ENCODE assay signal across 8 cellular contexts in the genomic region with DNA sequence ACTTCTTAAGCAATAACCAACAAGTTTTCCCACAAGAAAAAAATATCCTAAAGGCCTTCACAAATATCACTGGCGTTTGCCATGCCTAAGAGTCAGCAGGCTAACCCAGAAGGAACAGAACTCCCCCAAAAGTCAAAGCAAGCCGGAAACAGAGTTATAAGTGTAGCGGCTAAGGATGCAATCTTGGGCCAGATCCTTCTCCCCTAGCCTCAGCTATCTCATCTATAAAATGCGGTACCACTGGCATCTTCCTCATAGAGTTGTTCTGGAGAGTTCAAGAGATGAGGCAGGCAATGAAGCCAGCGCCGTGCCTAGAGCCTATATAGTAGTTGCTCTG. TPM values are rescaled to one million over a fixed set of nuclear protein-coding genes. Genes with fewer than 3 reads are reported as not detected.
DNase-seq lines count a peak whose midpoint lies in the region; ATAC-seq and TF ChIP-seq lines count a peak whose summit lies in the region.

No MANE protein-coding gene starts in this region.

- H3K9me3 ChIP-seq in BLaER1 (no peaks in the 10 kb centered on the region), KOPT-K1 (ENCODE audit: insufficient read depth, low read length, poor library complexity, severe bottlenecking) (no peaks in the 10 kb centered on the region)

- no peak for ATAC-seq in natural killer cell

- H3K27ac ChIP-seq in BLaER1 (peak overlapping the region; percentile 86), KOPT-K1 (ENCODE audit: low read depth, low read length, poor library complexity, severe bottlenecking) (peak overlapping the region; percentile 77), coronary artery (peak overlapping the region; percentile 24 to 83)

- intact Hi-C loops in natural killer cell (cut with micrococcal nuclease) = no loop called here

- no peak for TF ChIP-seq CTCF in coronary artery (IDR thresholded peaks at IDR 0.05)
- no peak for TF ChIP-seq CTCF in natural killer cell (IDR thresholded peaks at IDR 0.05)

- H3K4me1 ChIP-seq in BLaER1 = peaks cover 38% of the 10 kb centered on the region

- peak overlapping the region; percentile 96 for H3K4me3 Mint-ChIP-seq in natural killer cell

- peaks cover 35% of the 10 kb centered on the region for H4K20me1 ChIP-seq in BLaER1

- peaks cover 24% of the 10 kb centered on the region for H3K36me3 ChIP-seq in BLaER1
- H3K36me3 ChIP-seq in KOPT-K1 (ENCODE audit: insufficient read depth, low read length) = peaks cover 42% of the 10 kb centered on the region

- peak overlapping the region; percentile 89 to 92 for H3K27ac Mint-ChIP-seq in natural killer cell

- no peaks in the 10 kb centered on the region for H3K9me3 Mint-ChIP-seq in natural killer cell

- no peaks in the 10 kb centered on the region for H3K36me3 Mint-ChIP-seq in natural killer cell

- no peaks in the 10 kb centered on the region for H3K27me3 Mint-ChIP-seq in natural killer cell (ENCODE audit: low read depth in 2 of 2)

- H3K9ac ChIP-seq in BLaER1 = peak overlapping the region; percentile 86

- no peaks in the 10 kb centered on the region for H3K27me3 ChIP-seq in BLaER1

- DNase-seq in coronary artery (ENCODE audit: low spot score) = no peak
- no peak for DNase-seq in natural killer cell
- no peak for DNase-seq in anterior cingulate cortex (lab: John Stamatoyannopoulos, UW)
- no peak for DNase-seq in NCI-H2081 (lab: John Stamatoyannopoulos, UW)
- no peak for DNase-seq in Kasumi-1 (lab: John Stamatoyannopoulos, UW)
- no peak for DNase-seq in NCI-H2171 treated with DMSO at 0.1 percent for 48 hours (lab: John Stamatoyannopoulos, UW)

- H3K4me1 Mint-ChIP-seq in natural killer cell = peaks cover 31 to 38% of the 10 kb centered on the region in 2 donors

- H3K4me2 ChIP-seq in BLaER1 = peak overlapping the region; percentile 95

- H3K4me3 ChIP-seq in BLaER1 (peak overlapping the region; percentile 89), coronary artery (peak overlapping the region; percentile 95)

RNA-seq across cellular contexts. Expression of a gene that starts 0.6 kb away (rescaled TPM):
- total RNA-seq in natural killer cell = 10 to 100 TPM; 22.9 to 31.4 (median 24.1) TPM

RNA-seq across cellular contexts. Expression of a gene that starts 6.4 kb away (rescaled TPM):
- total RNA-seq in natural killer cell = 1 to 10 TPM in 1 of 3 donors, under 1 TPM in 2; 0.52 to 1.4 (median 0.97) TPM

RNA-seq across cellular contexts. Expression of a gene that starts 20.2 kb away (rescaled TPM):
- total RNA-seq in natural killer cell = 10 to 100 TPM; 18.8 to 33.0 (median 20.4) TPM

RNA-seq across cellular contexts. Expression of a gene that starts 37.6 kb away (rescaled TPM):
- 100 to 1,000 TPM; 120 to 148 (median 127) TPM for total RNA-seq in natural killer cell

RNA-seq across cellular contexts. Expression of a gene that starts 43.8 kb away (rescaled TPM):
- 10 to 100 TPM; 10.3 to 36.0 (median 28.2) TPM for total RNA-seq in natural killer cell
